ENCODE assay signal across 23 cellular contexts in genomic region chr3:13145131-13145825, GRCh38.
DNase-seq lines count a peak whose midpoint lies in the region; ATAC-seq and TF ChIP-seq lines count a peak whose summit lies in the region.
"Had no signal": no experiment of that assay in that cellular context is flagged by ENCODE, and none has a peak within 500 bp of the region (broad histone marks: within the 10 kb centered on the region; RNA-seq: fewer than 3 reads in every experiment).

No MANE protein-coding gene starts in this region.

- H3K36me3 ChIP-seq in GM23338 (ENCODE audit: insufficient read depth): no peaks in the 10 kb centered on the region
- H3K36me3 ChIP-seq in sigmoid colon: no peaks in the 10 kb centered on the region
- H3K36me3 ChIP-seq: ovary had no signal

- WGBS in sigmoid colon, 2 donors: 55 to 66% methylated on average over 14 of the region's 14 CpGs

- no peaks in the 10 kb centered on the region for H3K9me3 ChIP-seq in sigmoid colon
- H3K9me3 ChIP-seq: Caco-2, ovary had no signal

- intact Hi-C loops in sigmoid colon (cut with DNase I): no loop called here

- no peaks in the 10 kb centered on the region for H3K36me3 Mint-ChIP-seq in GM23338 (ENCODE audit: low read depth)
- H3K36me3 Mint-ChIP-seq: naive B cell had no signal

- no peak overlapping the region for H3K4me3 Mint-ChIP-seq in GM23338
- H3K4me3 Mint-ChIP-seq: stimulated activated naive CD8-positive, alpha-beta T cell treated with anti-CD3 and anti-CD28 coated beads, Interleukin-15, Interleukin-2, amounts not matched to agents 100 ng/mL and 50 ng/mL, for 24 hours had no signal

- H3K27me3 ChIP-seq in GM23338 (ENCODE audit: insufficient read depth): no peaks in the 10 kb centered on the region
- H3K27me3 ChIP-seq in sigmoid colon: peaks cover 0 to 16% (median 0%) of the 10 kb centered on the region in 3 donors
- H3K27me3 ChIP-seq: hepatocyte, ovary had no signal

- peaks cover 6% of the 10 kb centered on the region for H3K27me3 Mint-ChIP-seq in GM23338 (ENCODE audit: insufficient read depth, low read depth, poor library complexity)

- no peaks in the 10 kb centered on the region; the same call in 1 of the 2 replicates for H4K20me1 ChIP-seq in GM23338 (replicated peaks; ENCODE audit: insufficient read depth)

- H3K27ac ChIP-seq in GM23338 (ENCODE audit: low read depth): no peak overlapping the region
- H3K27ac ChIP-seq in coronary artery: no peak overlapping the region
- H3K27ac ChIP-seq in sigmoid colon: no peak overlapping the region
- H3K27ac ChIP-seq: hepatocyte, ovary, SK-N-MC had no signal

- TF ChIP-seq CTCF in GM23338 (conservative IDR thresholded peaks at IDR 0.05; ENCODE audit: low read depth in 2 of 2) (peak; percentile 24 to 70), coronary artery (IDR thresholded peaks at IDR 0.05) (no peak), sigmoid colon (IDR thresholded peaks at IDR 0.05) (no peak)

- DNase-seq in GM23338 (ENCODE audit: low spot score) (peak; percentile 54), NAMALWA (ENCODE audit: low spot score) (peak; percentile 22), coronary artery (ENCODE audit: low spot score) (peak; percentile 21), sigmoid colon (peak; percentile 46)
- DNase-seq in activated CD4-positive, alpha-beta T cell treated with anti-CD3 and anti-CD28 coated beads for 48 hours: no peak
- no peak for DNase-seq in activated T-cell treated with anti-CD3 and anti-CD28 coated beads, Interleukin-2, amount 50 U/mL, for 48 hours
- DNase-seq: activated CD4-positive, alpha-beta T cell treated with anti-CD3 and anti-CD28 coated beads for 4 hours; HCEC 1CT; KG1; naive B cell; NCI-H1092; NCI-H2081 treated with DMSO at 0.1 percent for 48 hours; NCI-H526 treated with DMSO at 0.1 percent for 48 hours; ovary; stimulated activated CD4-positive, alpha-beta T cell treated with anti-CD3 and anti-CD28 coated beads, Interleukin-2, amount 100 ng/mL, for 24 hours; T-helper 9 cell had no signal

- no peaks in the 10 kb centered on the region for H3K9me2 ChIP-seq in GM23338 (ENCODE audit: insufficient read depth)

- no peak overlapping the region for H3K27ac Mint-ChIP-seq in GM23338
- H3K27ac Mint-ChIP-seq: stimulated activated naive CD8-positive, alpha-beta T cell treated with anti-CD3 and anti-CD28 coated beads, Interleukin-15, Interleukin-2, amounts not matched to agents 100 ng/mL and 50 ng/mL, for 24 hours had no signal

- no peak overlapping the region for H3K4me2 ChIP-seq in GM23338
- H3K4me2 ChIP-seq: hepatocyte had no signal

- no peaks in the 10 kb centered on the region; the same call in 2 of the 3 replicates for H3K9me3 Mint-ChIP-seq in GM23338
- H3K9me3 Mint-ChIP-seq: stimulated activated naive CD8-positive, alpha-beta T cell treated with anti-CD3 and anti-CD28 coated beads, Interleukin-15, Interleukin-2, amounts not matched to agents 100 ng/mL and 50 ng/mL, for 24 hours had no signal

- ATAC-seq in GM23338 (peak; percentile 22; the same call in 2 of the 3 replicates), HG03025 (IDR thresholded peaks at IDR 0.05; ENCODE audit: low FRiP score, unreplicated experiment) (no peak), GM21619 (IDR thresholded peaks at IDR 0.05; ENCODE audit: unreplicated experiment) (no peak)
- ATAC-seq: Panc1 had no signal

- no peaks in the 10 kb centered on the region for H3K79me2 ChIP-seq in GM23338 (replicated peaks; ENCODE audit: insufficient read depth)
- H3K79me2 ChIP-seq: hepatocyte had no signal

- H3K4me3 ChIP-seq in GM23338 (no peak overlapping the region), coronary artery (no peak overlapping the region), sigmoid colon (no peak overlapping the region)
- H3K4me3 ChIP-seq: hepatocyte, ovary, SK-N-MC had no signal

- TF ChIP-seq EP300 in sigmoid colon (IDR thresholded peaks at IDR 0.05): no peak

- no peaks in the 10 kb centered on the region for H3F3A ChIP-seq in GM23338 (replicated peaks; ENCODE audit: low read depth)

- no peak for TF ChIP-seq POLR2A in sigmoid colon (IDR thresholded peaks at IDR 0.05)

- peaks cover 2% of the 10 kb centered on the region; the same call in 1 of the 3 replicates for H3K4me1 Mint-ChIP-seq in GM23338

- H2AFZ ChIP-seq in GM23338: no peak overlapping the region
- H2AFZ ChIP-seq: hepatocyte had no signal

- H3K4me1 ChIP-seq in GM23338 (ENCODE audit: insufficient read depth) (no peaks in the 10 kb centered on the region), sigmoid colon (no peaks in the 10 kb centered on the region)
- H3K4me1 ChIP-seq: Caco-2 had no signal

TF ChIP-seq in GM23338, 12 proteins besides CTCF, POLR2A, EP300 and RAD21:
- TF ChIP-seq REST (IDR thresholded peaks at IDR 0.05; ENCODE audit: unreplicated experiment) (no peak), NANOG (IDR thresholded peaks at IDR 0.05; ENCODE audit: borderline replicate concordance) (no peak), JUNB (IDR thresholded peaks at IDR 0.05; ENCODE audit: unreplicated experiment) (no peak), ETS1 (IDR thresholded peaks at IDR 0.05) (no peak), CREB1 (CRISPR knock-in tag; IDR thresholded peaks at IDR 0.05; ENCODE audit: low read depth) (no peak), ZNF114 (CRISPR knock-in tag; IDR thresholded peaks at IDR 0.05) (no peak), EZH2 (IDR thresholded peaks at IDR 0.05; ENCODE audit: low read depth, unreplicated experiment) (no peak)

Comparison
In these comparisons a context has a peak if more than half of its experiments do, and no peak if none do; other contexts are left out.
1. DNase-seq: peak in GM23338 (single experiment), NAMALWA (single experiment), coronary artery (single experiment) and sigmoid colon (single experiment); none in activated CD4-positive, alpha-beta T cell treated with anti-CD3 and anti-CD28 coated beads for 48 hours (single experiment) and activated T-cell treated with anti-CD3 and anti-CD28 coated beads, Interleukin-2, amount 50 U/mL, for 48 hours (0 of 2).
2. CTCF ChIP-seq: peak in GM23338 (2 of 2); none in coronary artery (single experiment) and sigmoid colon (0 of 4).